Comparison of ENCODE assay signal across 26 cellular contexts in the genomic region with DNA sequence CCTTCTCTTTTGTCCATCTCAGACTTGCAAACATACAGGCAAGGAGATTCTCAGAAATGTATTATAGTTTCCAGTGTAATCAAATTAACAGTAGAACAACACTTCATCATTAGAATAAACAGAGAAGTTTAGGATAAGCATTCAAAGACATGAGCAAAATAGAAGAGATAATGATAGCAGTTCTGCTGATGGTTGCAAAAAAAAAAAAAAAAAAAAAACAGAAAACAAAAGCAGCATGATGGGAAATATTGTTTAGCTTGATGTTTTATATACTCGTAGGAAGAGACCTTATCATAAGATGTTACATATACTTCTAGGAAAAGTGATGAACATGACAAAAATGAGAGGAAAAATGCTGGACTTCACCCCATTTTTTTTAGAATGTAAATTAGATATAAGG.
"Had no signal": no experiment of that assay in that cellular context is flagged by ENCODE, and none has a peak within 500 bp of the region (broad histone marks: within the 10 kb centered on the region; RNA-seq: fewer than 3 reads in every experiment).

No MANE protein-coding gene starts in this region.

- H3K9me3 Mint-ChIP-seq: nephron had no signal

- H3K27me3 Mint-ChIP-seq: memory B cell; naive thymus-derived CD8-positive, alpha-beta T cell; stimulated activated naive CD8-positive, alpha-beta T cell treated with anti-CD3 and anti-CD28 coated beads, Interleukin-15, Interleukin-2, amounts not matched to agents 100 ng/mL and 50 ng/mL, for 24 hours had no signal

- H3K4me3 ChIP-seq: hepatocyte, left ventricle myocardium inferior, lung, pancreas, prostate gland, sigmoid colon, spleen, suprapubic skin, thoracic aorta, tibial artery, upper lobe of right lung had no signal

- ATAC-seq: naive thymus-derived CD8-positive, alpha-beta T cell; pancreas; right cardiac atrium; stimulated activated effector memory CD8-positive, alpha-beta T cell treated with anti-CD3 and anti-CD28 coated beads, Interleukin-12 subunit alpha, Interleukin-12 subunit beta, amount 100 ng/mL, for 72 hours; upper lobe of right lung had no signal

- H3K79me2 ChIP-seq: hepatocyte had no signal

- H3K4me3 Mint-ChIP-seq: memory B cell; naive thymus-derived CD8-positive, alpha-beta T cell; nephron; neural crest cell; stimulated activated effector memory CD8-positive, alpha-beta T cell treated with anti-CD3 and anti-CD28 coated beads, Interleukin-12 subunit alpha, Interleukin-12 subunit beta, amount 100 ng/mL, for 72 hours; stimulated activated naive CD8-positive, alpha-beta T cell treated with anti-CD3 and anti-CD28 coated beads, Interleukin-15, Interleukin-2, amounts not matched to agents 100 ng/mL and 50 ng/mL, for 24 hours had no signal

- DNase-seq: islet precursor cell; left ventricle myocardium inferior; naive thymus-derived CD8-positive, alpha-beta T cell; nucleus accumbens; pancreas; retina; right cardiac atrium; sigmoid colon; small intestine; spleen; stimulated activated CD4-positive, alpha-beta T cell treated with anti-CD3 and anti-CD28 coated beads, Interleukin-4, amount 100 ng/mL, for 24 hours; stimulated activated naive CD4-positive, alpha-beta T cell; tibial artery; trophoblast cell; upper lobe of right lung had no signal

- H3K36me3 ChIP-seq: left ventricle myocardium inferior, pancreas, prostate gland, sigmoid colon, spleen, suprapubic skin, thoracic aorta, tibial artery, upper lobe of right lung had no signal

- H3K36me3 Mint-ChIP-seq: memory B cell; stimulated activated effector memory CD8-positive, alpha-beta T cell treated with anti-CD3 and anti-CD28 coated beads, Interleukin-12 subunit alpha, Interleukin-12 subunit beta, amount 100 ng/mL, for 72 hours had no signal

- H3K9me3 ChIP-seq: pancreas, prostate gland, sigmoid colon, spleen, suprapubic skin, thoracic aorta, tibial artery, upper lobe of right lung had no signal

- H3K27ac ChIP-seq: hepatocyte, left ventricle myocardium inferior, pancreas, prostate gland, sigmoid colon, spleen, suprapubic skin, thoracic aorta, tibial artery, upper lobe of right lung had no signal

- H3K27ac Mint-ChIP-seq: memory B cell; naive thymus-derived CD8-positive, alpha-beta T cell; nephron; stimulated activated effector memory CD8-positive, alpha-beta T cell treated with anti-CD3 and anti-CD28 coated beads, Interleukin-12 subunit alpha, Interleukin-12 subunit beta, amount 100 ng/mL, for 72 hours; stimulated activated naive CD8-positive, alpha-beta T cell treated with anti-CD3 and anti-CD28 coated beads, Interleukin-15, Interleukin-2, amounts not matched to agents 100 ng/mL and 50 ng/mL, for 24 hours had no signal

- FAIRE-seq: pancreas, small intestine, urothelium cell line had no signal

- H3K4me2 ChIP-seq: hepatocyte had no signal

- H3K27me3 ChIP-seq: hepatocyte, pancreas, sigmoid colon, spleen, suprapubic skin, tibial artery, upper lobe of right lung had no signal

- H3K4me1 ChIP-seq: left ventricle myocardium inferior, pancreas, prostate gland, sigmoid colon, spleen, suprapubic skin, tibial artery, upper lobe of right lung had no signal

- H2AFZ ChIP-seq: hepatocyte had no signal

- H3K4me1 Mint-ChIP-seq: memory B cell; naive thymus-derived CD8-positive, alpha-beta T cell; nephron; neural crest cell; stimulated activated effector memory CD8-positive, alpha-beta T cell treated with anti-CD3 and anti-CD28 coated beads, Interleukin-12 subunit alpha, Interleukin-12 subunit beta, amount 100 ng/mL, for 72 hours had no signal
